15 cellular contexts compared by ENCODE assay signal in the genomic region with DNA sequence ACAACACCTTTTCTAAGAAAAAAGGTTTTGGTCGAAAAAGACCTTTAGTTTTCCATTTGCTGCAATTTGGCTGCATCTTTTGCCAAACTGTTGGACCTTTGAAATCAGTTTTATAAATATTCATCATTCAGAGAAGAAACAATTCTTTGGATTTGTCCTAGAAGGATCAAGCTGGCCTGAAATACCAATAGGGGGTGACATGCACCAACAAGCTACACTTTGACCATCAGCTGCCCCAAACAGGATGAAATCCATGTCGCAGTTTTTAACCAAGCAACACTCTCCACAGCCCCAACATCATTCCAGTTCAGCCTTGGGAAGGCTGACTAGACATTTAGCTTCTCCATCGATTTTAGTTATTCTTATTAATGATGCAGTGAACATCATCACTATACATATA. TPM values are rescaled to one million over a fixed set of nuclear protein-coding genes. Genes with fewer than 3 reads are reported as not detected.
DNase-seq lines count a peak whose midpoint lies in the region; ATAC-seq and TF ChIP-seq lines count a peak whose summit lies in the region.
"Had no signal": no experiment of that assay in that cellular context is flagged by ENCODE, and none has a peak within 500 bp of the region (broad histone marks: within the 10 kb centered on the region; RNA-seq: fewer than 3 reads in every experiment).

No MANE protein-coding gene starts in this region.

- H3K27me3 Mint-ChIP-seq in activated CD4-positive, alpha-beta memory T cell treated with anti-CD3 and anti-CD28 coated beads for 36 hours = no peaks in the 10 kb centered on the region
- H3K27me3 Mint-ChIP-seq: dendritic cell treated with granulocyte-macrophage colony-stimulating factor and Interleukin-4, amounts not matched to agents 40 ng/mL and 50 ng/mL, for 4 days had no signal

- ATAC-seq in left lung = no peak
- ATAC-seq in body of pancreas = no peak
- ATAC-seq: left colon had no signal

- H3K27ac Mint-ChIP-seq in activated CD4-positive, alpha-beta memory T cell treated with anti-CD3 and anti-CD28 coated beads for 36 hours = no peak overlapping the region
- H3K27ac Mint-ChIP-seq: dendritic cell treated with granulocyte-macrophage colony-stimulating factor and Interleukin-4, amounts not matched to agents 40 ng/mL and 50 ng/mL, for 4 days had no signal

- H3K36me3 ChIP-seq in HEK293 (ENCODE audit: control insufficient read depth in 2 of 2, insufficient read depth in 1 of 2, low read length in 2 of 2) (peaks cover 0 to under 1% of the 10 kb centered on the region in 2 experiments; a peak in 2 of 3 replicates), brain microvascular endothelial cell (replicated peaks) (no peaks in the 10 kb centered on the region), left lung (peaks cover 0 to 11% of the 10 kb centered on the region in 2 donors), testis (ENCODE audit: low read depth, missing control alignments) (no peaks in the 10 kb centered on the region), body of pancreas (replicated peaks in 1 of 2; ENCODE audit: insufficient read depth in 1 of 2, low read depth in 2 of 2) (no peaks in the 10 kb centered on the region)

- H3K27ac ChIP-seq in HEK293 (ENCODE audit: extremely low read depth, low read depth, low read length) = no peak overlapping the region
- H3K27ac ChIP-seq in brain microvascular endothelial cell = no peak overlapping the region
- no peak overlapping the region for H3K27ac ChIP-seq in left lung
- H3K27ac ChIP-seq in testis = no peak overlapping the region
- H3K27ac ChIP-seq in body of pancreas = no peak overlapping the region
- H3K27ac ChIP-seq: BLaER1 had no signal

- CTCF ChIA-PET in HEK293 (lab: Yijun Ruan, JAX) = interaction anchor here (0.6 to 0.8 kb wide), 2 partner anchors 8 to 78 kb away, joined by 3 to 4 read pairs; no protein-coding TSS in a partner anchor
- CTCF ChIA-PET in activated CD4-positive, alpha-beta memory T cell treated with anti-CD3 and anti-CD28 coated beads for 36 hours (lab: Charles Lee) = no interaction called here

- no peaks in the 10 kb centered on the region for H3K36me3 Mint-ChIP-seq in activated CD4-positive, alpha-beta memory T cell treated with anti-CD3 and anti-CD28 coated beads for 36 hours

- no peak for DNase-seq in AG10803 (ENCODE audit: low read depth)
- DNase-seq in brain microvascular endothelial cell = no peak
- peak; percentile 76 for DNase-seq in medulla oblongata (ENCODE audit: extremely low spot score)
- DNase-seq in left lung = no peak
- no peak for DNase-seq in testis
- DNase-seq in activated CD4-positive, alpha-beta memory T cell treated with anti-CD3 and anti-CD28 coated beads for 36 hours = no peak
- DNase-seq in body of pancreas = no peak
- DNase-seq: activated CD8-positive, alpha-beta memory T cell treated with anti-CD3 and anti-CD28 coated beads for 24 hours; activated gamma-delta T cell treated with Interleukin-2 at 50 U/mL for 16 hours; left colon; MV-4-11; NCI-H2029 had no signal

- no peak overlapping the region for H3K4me3 ChIP-seq in AG10803 (ENCODE audit: low read length)
- no peak overlapping the region for H3K4me3 ChIP-seq in HEK293 (ENCODE audit: low read depth, low read length)
- no peak overlapping the region for H3K4me3 ChIP-seq in brain microvascular endothelial cell (ENCODE audit: low read depth, low read length)
- H3K4me3 ChIP-seq in left lung = no peak overlapping the region
- H3K4me3 ChIP-seq in testis = no peak overlapping the region
- H3K4me3 ChIP-seq in body of pancreas = no peak overlapping the region
- H3K4me3 ChIP-seq: BLaER1 had no signal

- H3K9me3 ChIP-seq in HEK293 (ENCODE audit: control insufficient read depth, insufficient read depth, low read depth, low read length) (no peaks in the 10 kb centered on the region), left lung (no peaks in the 10 kb centered on the region), testis (no peaks in the 10 kb centered on the region), body of pancreas (no peaks in the 10 kb centered on the region)
- H3K9me3 ChIP-seq: BLaER1 had no signal

- H3K4me1 ChIP-seq in HEK293 (ENCODE audit: control insufficient read depth, insufficient read depth, low read length) (no peaks in the 10 kb centered on the region), left lung (peaks cover 0 to 3% of the 10 kb centered on the region in 2 donors), testis (no peaks in the 10 kb centered on the region), body of pancreas (no peaks in the 10 kb centered on the region)

- H3K4me1 Mint-ChIP-seq in activated CD4-positive, alpha-beta memory T cell treated with anti-CD3 and anti-CD28 coated beads for 36 hours (ENCODE audit: low read depth) = no peaks in the 10 kb centered on the region

- intact Hi-C loops in left lung (cut with DNase I) = no loop called here
- intact Hi-C loops in testis (cut with DNase I; ENCODE audit: low total_unique reads) = no loop called here
- intact Hi-C loops in activated CD4-positive, alpha-beta memory T cell treated with anti-CD3 and anti-CD28 coated beads for 36 hours (cut with micrococcal nuclease) = no loop called here
- intact Hi-C loops in body of pancreas (cut with DNase I) = no loop called here

- POLR2A ChIA-PET in HEK293 (lab: Yijun Ruan, JAX) = interaction anchor here (3.0 kb wide), 1 partner anchor 10 kb away, joined by 15 read pairs; a partner anchor contains a TSS
- POLR2A ChIA-PET in activated CD4-positive, alpha-beta memory T cell treated with anti-CD3 and anti-CD28 coated beads for 36 hours (lab: Charles Lee) = interaction anchor here (1.5 to 2.1 kb wide), 2 partner anchors 10 to 19 kb away, joined by 4 to 5 read pairs; a partner anchor contains a TSS

- WGBS in testis, 2 donors = 85 to 87% methylated on average over 3 of the region's 3 CpGs
- WGBS in body of pancreas, 2 donors = 74 to 80% methylated on average over 3 of the region's 3 CpGs

- H3K9me3 Mint-ChIP-seq in activated CD4-positive, alpha-beta memory T cell treated with anti-CD3 and anti-CD28 coated beads for 36 hours = no peaks in the 10 kb centered on the region

- in situ Hi-C loops in brain microvascular endothelial cell (cut with HindIII; ENCODE audit: low pct_ligation_motif_present, low sequenced_read_pairs) = no loop called here

- no peak for TF ChIP-seq POLR2A in testis (IDR thresholded peaks at IDR 0.05)
- TF ChIP-seq POLR2A in body of pancreas (IDR thresholded peaks at IDR 0.05) = no peak

- TF ChIP-seq CTCF in AG10803 (conservative IDR thresholded peaks at IDR 0.05; ENCODE audit: low read length) (peak; percentile 27), HEK293 (tag by site-specific recombination; IDR thresholded peaks at IDR 0.05) (peak; percentile 22; the same call in 1 of the 2 replicates), brain microvascular endothelial cell (IDR thresholded peaks at IDR 0.05; ENCODE audit: low read depth, low read length, missing control alignments) (peak; percentile 29), left lung (IDR thresholded peaks at IDR 0.05) (no peak), testis (IDR thresholded peaks at IDR 0.05) (no peak), body of pancreas (IDR thresholded peaks at IDR 0.05) (no peak)

- H3K27me3 ChIP-seq in brain microvascular endothelial cell (replicated peaks) (no peaks in the 10 kb centered on the region), left lung (no peaks in the 10 kb centered on the region), testis (no peaks in the 10 kb centered on the region), body of pancreas (no peaks in the 10 kb centered on the region)
- H3K27me3 ChIP-seq: BLaER1 had no signal

- no peak overlapping the region for H3K4me3 Mint-ChIP-seq in activated CD4-positive, alpha-beta memory T cell treated with anti-CD3 and anti-CD28 coated beads for 36 hours

TF ChIP-seq in HEK293, 187 proteins besides CTCF, POLR2A, EP300 and RAD21 (continues in another document):
- TF ChIP-seq ZNF596 (tag by site-specific recombination; IDR thresholded peaks at IDR 0.05) = no peak
- TF ChIP-seq ZNF677 (tag by site-specific recombination; IDR thresholded peaks at IDR 0.05) = no peak
- TF ChIP-seq ZNF626 (tag by site-specific recombination; IDR thresholded peaks at IDR 0.05) = no peak
- TF ChIP-seq, protein P1, sequence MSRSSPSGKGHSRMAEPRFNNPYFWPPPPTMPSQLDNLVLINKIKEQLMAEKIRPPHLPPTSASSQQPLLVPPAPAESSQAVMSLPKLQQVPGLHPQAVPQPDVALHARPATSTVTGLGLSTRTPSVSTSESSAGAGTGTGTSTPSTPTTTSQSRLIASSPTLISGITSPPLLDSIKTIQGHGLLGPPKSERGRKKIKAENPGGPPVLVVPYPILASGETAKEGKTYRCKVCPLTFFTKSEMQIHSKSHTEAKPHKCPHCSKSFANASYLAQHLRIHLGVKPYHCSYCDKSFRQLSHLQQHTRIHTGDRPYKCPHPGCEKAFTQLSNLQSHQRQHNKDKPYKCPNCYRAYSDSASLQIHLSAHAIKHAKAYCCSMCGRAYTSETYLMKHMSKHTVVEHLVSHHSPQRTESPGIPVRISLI (tag by site-specific recombination; IDR thresholded peaks at IDR 0.05) = no peak

RNA-seq across cellular contexts. Expression of a gene that starts 9.8 kb away (rescaled TPM):
- total RNA-seq in left lung = 1,000 to 10,000 TPM; 1,425 to 1,431 TPM
- total RNA-seq in testis = 1,000 to 10,000 TPM in 1 of 2 donors, 100 to 1,000 TPM in 1; 783 to 1,409 TPM
- 1,993 TPM for polyA plus RNA-seq in testis (ENCODE audit: insufficient read depth, low read depth, low replicate concordance)
- total RNA-seq in activated CD4-positive, alpha-beta memory T cell treated with anti-CD3 and anti-CD28 coated beads for 36 hours = 1,000 to 10,000 TPM; 2,597 to 2,603 TPM
- total RNA-seq in body of pancreas = 1,000 to 10,000 TPM in 1 of 2 donors, 100 to 1,000 TPM in 1; 385 to 1,128 TPM

RNA-seq across cellular contexts. Expression of a gene that starts 9.9 kb away (rescaled TPM):
- 1 to 10 TPM; 8.8 to 9.6 TPM for total RNA-seq in left lung
- total RNA-seq in testis = 10 to 100 TPM; 37.2 to 41.1 TPM
- 35.0 TPM for polyA plus RNA-seq in testis (ENCODE audit: insufficient read depth, low read depth, low replicate concordance)
- 1 to 10 TPM; 3.9 TPM for total RNA-seq in activated CD4-positive, alpha-beta memory T cell treated with anti-CD3 and anti-CD28 coated beads for 36 hours
- 1 to 10 TPM; 2.0 to 7.8 TPM for total RNA-seq in body of pancreas

RNA-seq across cellular contexts. Expression of a gene that starts 18.4 kb away (rescaled TPM):
- total RNA-seq in left lung (10 to 100 TPM; 18.8 to 40.0 TPM), testis (10 to 100 TPM; 33.1 to 41.2 TPM), body of pancreas (10 to 100 TPM; 13.0 to 14.5 TPM)
- 14.5 TPM for polyA plus RNA-seq in testis (ENCODE audit: insufficient read depth, low read depth, low replicate concordance)
- total RNA-seq in activated CD4-positive, alpha-beta memory T cell treated with anti-CD3 and anti-CD28 coated beads for 36 hours = 1 to 10 TPM; 5.4 to 5.9 TPM

Comparison
In these comparisons a context has a peak if more than half of its experiments do, and no peak if none do; other contexts are left out.
1. CTCF ChIP-seq: peak in AG10803 (single experiment), HEK293 (single experiment) and brain microvascular endothelial cell (single experiment); none in left lung (0 of 2), testis (0 of 3) and body of pancreas (0 of 7).